Comparison of ENCODE assay signal across 5 cellular contexts in genomic region chrX:8154011-8154410, GRCh38. TPM values are rescaled to one million over a fixed set of nuclear protein-coding genes. Genes with fewer than 3 reads are reported as not detected.
"Had no signal": no experiment of that assay in that cellular context is flagged by ENCODE, and none has a peak within 500 bp of the region (broad histone marks: within the 10 kb centered on the region; RNA-seq: fewer than 3 reads in every experiment).

No MANE protein-coding gene starts in this region.

RNA-seq across cellular contexts. Expression of gene VCX2, which starts 17.1 kb away (rescaled TPM):
- total RNA-seq: HepG2, HT-29, HT1080, IMR-90, K562 had no signal
